In genomic region chr19:21766705-21767064, GRCh38 we compare ENCODE assay signal across 8 cellular contexts. TPM values are rescaled to one million over a fixed set of nuclear protein-coding genes. Genes with fewer than 3 reads are reported as not detected.
A peak's percentile ranks its signal among the peaks of the same experiment; 100 is the strongest.
DNase-seq lines count a peak whose midpoint lies in the region; ATAC-seq, FAIRE-seq and TF ChIP-seq lines count a peak whose summit lies in the region.
"Not testable (repeated sequence)": the region's sequence is repeated elsewhere in the genome, so short reads cannot be mapped to it uniquely, and the experiment has no call there.

No MANE protein-coding gene starts in this region.

- H3K9me3 ChIP-seq in Panc1 (ENCODE audit: control insufficient read depth, insufficient read depth, low read depth, low read length); pancreas; transverse colon: not testable (repeated sequence)
- H3K9me3 ChIP-seq in endodermal cell (ENCODE audit: control insufficient read depth, low read length): peaks cover 18% of the 10 kb centered on the region

- H3K9ac ChIP-seq in endodermal cell (ENCODE audit: extremely low read depth, low read length, poor library complexity, severe bottlenecking): peak overlapping the region; percentile 99

- 2 to 8% methylated on average over 12 to 19 of the region's 19 CpGs for WGBS in endodermal cell (ENCODE audit: insufficient coverage in 1 of 2, insufficient read length in 1 of 2), 2 experiments
- WGBS in pancreas, 2 donors: 2% methylated on average over 19 of the region's 19 CpGs
- 0 to 2% methylated on average over 3 to 19 of the region's 19 CpGs for WGBS in transverse colon (ENCODE audit: low coverage in 1 of 2), 2 donors

- FAIRE-seq in pancreas (lab: Jason Lieb, UNC): not testable (repeated sequence)

- not testable (repeated sequence) for H3K27me3 ChIP-seq in Panc1 (ENCODE audit: control insufficient read depth, insufficient read depth, low read length); endodermal cell (ENCODE audit: control insufficient read depth, insufficient read depth, low read length, poor library complexity, severe bottlenecking); layer of hippocampus (ENCODE audit: control insufficient read depth, insufficient read depth, low read length); pancreas; transverse colon

- H3K27ac ChIP-seq in Panc1 (ENCODE audit: low read length) (peak overlapping the region; percentile 87), endodermal cell (ENCODE audit: low read depth, low read length) (peak overlapping the region; percentile 99), layer of hippocampus (ENCODE audit: low read depth, low read length) (peak overlapping the region; percentile 42), pancreas (peak overlapping the region; percentile 79 to 87 (median 84)), transverse colon (peak overlapping the region; percentile 88 to 95 (median 91))

- H3K4me3 ChIP-seq in GM12864 (ENCODE audit: low read depth, low read length) (peak overlapping the region; percentile 97), Panc1 (ENCODE audit: low read depth in 2 of 2, low read length in 2 of 2) (peak overlapping the region; percentile 89 to 92), endodermal cell (ENCODE audit: low read length) (peak overlapping the region; percentile 98), pancreas (peak overlapping the region; percentile 57 to 77 (median 73)), transverse colon (peak overlapping the region; percentile 29 to 91 (median 84))

- ATAC-seq in HG02870 (IDR thresholded peaks at IDR 0.05; ENCODE audit: unreplicated experiment): peak; percentile 2
- not testable (repeated sequence) for ATAC-seq in Panc1
- ATAC-seq in pancreas: peak; percentile 25 to 41 (median 30)

- H3K4me1 Mint-ChIP-seq in activated naive CD4-positive, alpha-beta T cell treated with anti-CD3 and anti-CD28 coated beads, Interleukin-2, amount 10 ng/mL, durations not matched to agents 7 days and 5 days: peaks cover 22% of the 10 kb centered on the region
- not testable (repeated sequence) for H3K4me1 Mint-ChIP-seq in endodermal cell

- CTCF ChIA-PET in Panc1 (lab: Charles Lee); activated naive CD4-positive, alpha-beta T cell treated with anti-CD3 and anti-CD28 coated beads, Interleukin-2, amount 10 ng/mL, durations not matched to agents 7 days and 5 days (lab: Charles Lee): not testable (repeated sequence)

- H3K9me3 Mint-ChIP-seq in activated naive CD4-positive, alpha-beta T cell treated with anti-CD3 and anti-CD28 coated beads, Interleukin-2, amount 10 ng/mL, durations not matched to agents 7 days and 5 days: peaks cover 33% of the 10 kb centered on the region
- not testable (repeated sequence) for H3K9me3 Mint-ChIP-seq in endodermal cell

- DNase-seq in GM12864 (ENCODE audit: low read depth); Panc1 (ENCODE audit: low read depth, low spot score); activated naive CD4-positive, alpha-beta T cell treated with anti-CD3 and anti-CD28 coated beads, Interleukin-2, amount 10 ng/mL, durations not matched to agents 7 days and 5 days; endodermal cell; pancreas: not testable (repeated sequence)
- DNase-seq in transverse colon: peak; percentile 9

- peaks cover 50% of the 10 kb centered on the region for H3K36me3 Mint-ChIP-seq in activated naive CD4-positive, alpha-beta T cell treated with anti-CD3 and anti-CD28 coated beads, Interleukin-2, amount 10 ng/mL, durations not matched to agents 7 days and 5 days
- peaks cover 35% of the 10 kb centered on the region for H3K36me3 Mint-ChIP-seq in endodermal cell (ENCODE audit: low read depth)

- TF ChIP-seq EP300 in transverse colon (IDR thresholded peaks at IDR 0.05; ENCODE audit: low read depth): not testable (repeated sequence)

- TF ChIP-seq POLR2A in transverse colon (IDR thresholded peaks at IDR 0.05): not testable (repeated sequence)

- H3K36me3 ChIP-seq in Panc1 (ENCODE audit: control insufficient read depth, insufficient read depth, low read length): not testable (repeated sequence)
- H3K36me3 ChIP-seq in endodermal cell (ENCODE audit: control insufficient read depth, insufficient read depth, low read length) (peaks cover 33% of the 10 kb centered on the region), pancreas (peaks cover 0 to 17% (median 0%) of the 10 kb centered on the region in 3 donors), transverse colon (peaks cover 0 to 19% (median 0%) of the 10 kb centered on the region in 4 donors)

- peak overlapping the region; percentile 96 for H3K27ac Mint-ChIP-seq in activated naive CD4-positive, alpha-beta T cell treated with anti-CD3 and anti-CD28 coated beads, Interleukin-2, amount 10 ng/mL, durations not matched to agents 7 days and 5 days
- peak overlapping the region; percentile 99 for H3K27ac Mint-ChIP-seq in endodermal cell

- TF ChIP-seq CTCF in GM12864 (IDR thresholded peaks at IDR 0.05; ENCODE audit: low read depth, low read length, missing control alignments); Panc1 (IDR thresholded peaks at IDR 0.05); endodermal cell (conservative IDR thresholded peaks at IDR 0.05); pancreas (IDR thresholded peaks at IDR 0.05); transverse colon (IDR thresholded peaks at IDR 0.05): not testable (repeated sequence)

- not testable (repeated sequence) for H3K27me3 Mint-ChIP-seq in activated naive CD4-positive, alpha-beta T cell treated with anti-CD3 and anti-CD28 coated beads, Interleukin-2, amount 10 ng/mL, durations not matched to agents 7 days and 5 days; endodermal cell (ENCODE audit: insufficient read depth)

- in situ Hi-C loops in Panc1 (cut with HindIII; ENCODE audit: low pct_unique_long_range_greater_than_20kb, low sequenced_read_pairs); transverse colon (cut with MboI; ENCODE audit: low pct_ligation_motif_present in 1 of 4, low pct_unique_long_range_greater_than_20kb in 1 of 4, low sequenced_read_pairs in 3 of 4): not testable (repeated sequence)

- POLR2A ChIA-PET in Panc1 (lab: Charles Lee): interaction anchor here (0.5 to 1.2 kb wide), 3 partner anchors 16 to 85 kb away, joined by 3 to 13 read pairs (median 3); no protein-coding TSS in a partner anchor

- not testable (repeated sequence) for H3K4me1 ChIP-seq in Panc1 (ENCODE audit: control insufficient read depth, insufficient read depth, low read length); endodermal cell (ENCODE audit: control insufficient read depth, insufficient read depth, low read length); pancreas
- H3K4me1 ChIP-seq in transverse colon: peaks cover 3 to 12% (median 9%) of the 10 kb centered on the region in 4 donors

- BruUV-seq in Panc1 (replicated peaks; lab: Mats Ljungman, UMichigan): not testable (repeated sequence)

- peak overlapping the region; percentile 98 for H3K4me3 Mint-ChIP-seq in activated naive CD4-positive, alpha-beta T cell treated with anti-CD3 and anti-CD28 coated beads, Interleukin-2, amount 10 ng/mL, durations not matched to agents 7 days and 5 days
- peak overlapping the region; percentile 96 for H3K4me3 Mint-ChIP-seq in endodermal cell

- intact Hi-C loops in Panc1 (cut with micrococcal nuclease; ENCODE audit: unreplicated experiment); pancreas (cut with DNase I); transverse colon (cut with DNase I; ENCODE audit: low total_unique reads): not testable (repeated sequence)

RNA-seq across cellular contexts. Expression of gene ZNF100, which starts 0.7 kb away (rescaled TPM):
- total RNA-seq in Panc1 (2021; ENCODE audit: unreplicated experiment): 12.1 TPM
- polyA plus RNA-seq in Panc1 (2012; ENCODE audit: insufficient read length): 3.1 TPM
- 10 to 100 TPM; 20.4 to 28.3 TPM for total RNA-seq in endodermal cell
- polyA plus RNA-seq in endodermal cell (2013, experiment 1 of 2): 10.8 TPM
- polyA plus RNA-seq in endodermal cell (2013, experiment 2 of 2): 11.8 TPM
- 1 to 10 TPM; 3.9 to 7.6 (median 5.9) TPM for total RNA-seq in pancreas
- 1 to 10 TPM; 1.5 to 1.8 TPM for polyA plus RNA-seq in pancreas
- total RNA-seq in transverse colon: 10 to 100 TPM in 1 of 4 donors, 1 to 10 TPM in 2, under 1 TPM in 1; 0.75 to 24.1 (median 9.0) TPM

Comparison
In these comparisons a context has a peak if more than half of its experiments do, and no peak if none do; other contexts are left out.
1. H3K27ac ChIP-seq: peak in every context shown above with its lines; median percentile 99 in endodermal cell; 91 in transverse colon; 87 in Panc1; 84 in pancreas; 42 in layer of hippocampus.